Comparison of ENCODE assay signal across 2 cellular contexts in the genomic region with DNA sequence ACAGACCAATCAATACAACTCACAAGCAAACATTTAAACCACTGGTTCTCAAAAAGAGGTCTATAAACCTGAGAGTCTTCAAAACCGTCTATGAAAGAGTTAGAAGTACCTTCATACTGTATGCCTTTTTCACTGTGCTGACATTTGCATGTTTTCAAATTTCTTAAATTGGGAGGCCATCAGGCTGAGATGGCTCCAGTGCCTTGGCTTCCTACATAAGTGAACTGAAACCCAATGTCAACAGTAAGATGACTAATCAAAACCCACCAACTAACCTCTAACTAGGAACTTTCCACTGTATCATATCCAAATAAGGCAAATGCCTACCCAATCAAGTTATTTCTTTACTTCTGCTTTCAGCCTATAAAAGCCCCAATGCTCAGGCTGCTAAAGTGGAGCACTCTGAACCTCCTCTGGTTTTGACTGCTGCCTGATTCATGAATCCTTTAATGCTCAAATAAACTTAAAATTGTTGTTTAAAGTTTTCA.
TF ChIP-seq lines count a peak whose summit lies in the region.

No MANE protein-coding gene starts in this region.

TF ChIP-seq in WTC11, 78 proteins besides CTCF, POLR2A, EP300 and RAD21 (continued from another document):
- no peak for TF ChIP-seq ZNF263 (CRISPR knock-in tag; IDR thresholded peaks at IDR 0.05; ENCODE audit: low read depth)
- TF ChIP-seq FOXK1 (CRISPR knock-in tag; IDR thresholded peaks at IDR 0.05), result no peak
- TF ChIP-seq, protein P1, sequence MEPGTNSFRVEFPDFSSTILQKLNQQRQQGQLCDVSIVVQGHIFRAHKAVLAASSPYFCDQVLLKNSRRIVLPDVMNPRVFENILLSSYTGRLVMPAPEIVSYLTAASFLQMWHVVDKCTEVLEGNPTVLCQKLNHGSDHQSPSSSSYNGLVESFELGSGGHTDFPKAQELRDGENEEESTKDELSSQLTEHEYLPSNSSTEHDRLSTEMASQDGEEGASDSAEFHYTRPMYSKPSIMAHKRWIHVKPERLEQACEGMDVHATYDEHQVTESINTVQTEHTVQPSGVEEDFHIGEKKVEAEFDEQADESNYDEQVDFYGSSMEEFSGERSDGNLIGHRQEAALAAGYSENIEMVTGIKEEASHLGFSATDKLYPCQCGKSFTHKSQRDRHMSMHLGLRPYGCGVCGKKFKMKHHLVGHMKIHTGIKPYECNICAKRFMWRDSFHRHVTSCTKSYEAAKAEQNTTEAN (CRISPR knock-in tag; IDR thresholded peaks at IDR 0.05), result no peak
- TF ChIP-seq, protein P2, sequence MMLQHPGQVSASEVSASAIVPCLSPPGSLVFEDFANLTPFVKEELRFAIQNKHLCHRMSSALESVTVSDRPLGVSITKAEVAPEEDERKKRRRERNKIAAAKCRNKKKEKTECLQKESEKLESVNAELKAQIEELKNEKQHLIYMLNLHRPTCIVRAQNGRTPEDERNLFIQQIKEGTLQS (CRISPR knock-in tag; conservative IDR thresholded peaks at IDR 0.05), result no peak
- TF ChIP-seq ZNF121 (CRISPR knock-in tag; IDR thresholded peaks at IDR 0.05), result no peak

TF ChIP-seq in SK-N-SH, 30 proteins besides CTCF, POLR2A, EP300 and RAD21 (continued from another document):
- TF ChIP-seq, protein P3, sequence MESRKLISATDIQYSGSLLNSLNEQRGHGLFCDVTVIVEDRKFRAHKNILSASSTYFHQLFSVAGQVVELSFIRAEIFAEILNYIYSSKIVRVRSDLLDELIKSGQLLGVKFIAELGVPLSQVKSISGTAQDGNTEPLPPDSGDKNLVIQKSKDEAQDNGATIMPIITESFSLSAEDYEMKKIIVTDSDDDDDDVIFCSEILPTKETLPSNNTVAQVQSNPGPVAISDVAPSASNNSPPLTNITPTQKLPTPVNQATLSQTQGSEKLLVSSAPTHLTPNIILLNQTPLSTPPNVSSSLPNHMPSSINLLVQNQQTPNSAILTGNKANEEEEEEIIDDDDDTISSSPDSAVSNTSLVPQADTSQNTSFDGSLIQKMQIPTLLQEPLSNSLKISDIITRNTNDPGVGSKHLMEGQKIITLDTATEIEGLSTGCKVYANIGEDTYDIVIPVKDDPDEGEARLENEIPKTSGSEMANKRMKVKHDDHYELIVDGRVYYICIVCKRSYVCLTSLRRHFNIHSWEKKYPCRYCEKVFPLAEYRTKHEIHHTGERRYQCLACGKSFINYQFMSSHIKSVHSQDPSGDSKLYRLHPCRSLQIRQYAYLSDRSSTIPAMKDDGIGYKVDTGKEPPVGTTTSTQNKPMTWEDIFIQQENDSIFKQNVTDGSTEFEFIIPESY (IDR thresholded peaks at IDR 0.05; ENCODE audit: borderline replicate concordance, low read depth), result no peak
- TF ChIP-seq MXI1 (IDR thresholded peaks at IDR 0.05; ENCODE audit: low read depth, low read length), result no peak
- no peak for TF ChIP-seq MEF2A (IDR thresholded peaks at IDR 0.05; ENCODE audit: borderline replicate concordance, low read depth)
- TF ChIP-seq, protein P4, sequence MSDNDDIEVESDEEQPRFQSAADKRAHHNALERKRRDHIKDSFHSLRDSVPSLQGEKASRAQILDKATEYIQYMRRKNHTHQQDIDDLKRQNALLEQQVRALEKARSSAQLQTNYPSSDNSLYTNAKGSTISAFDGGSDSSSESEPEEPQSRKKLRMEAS (IDR thresholded peaks at IDR 0.05; ENCODE audit: low read depth), result no peak
- TF ChIP-seq, protein P5, sequence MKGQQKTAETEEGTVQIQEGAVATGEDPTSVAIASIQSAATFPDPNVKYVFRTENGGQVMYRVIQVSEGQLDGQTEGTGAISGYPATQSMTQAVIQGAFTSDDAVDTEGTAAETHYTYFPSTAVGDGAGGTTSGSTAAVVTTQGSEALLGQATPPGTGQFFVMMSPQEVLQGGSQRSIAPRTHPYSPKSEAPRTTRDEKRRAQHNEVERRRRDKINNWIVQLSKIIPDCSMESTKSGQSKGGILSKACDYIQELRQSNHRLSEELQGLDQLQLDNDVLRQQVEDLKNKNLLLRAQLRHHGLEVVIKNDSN (IDR thresholded peaks at IDR 0.05; ENCODE audit: borderline replicate concordance, low read depth), result no peak
- TF ChIP-seq EZH2phosphoT487 (IDR thresholded peaks at IDR 0.05; ENCODE audit: borderline replicate concordance, low read depth), result no peak
- TF ChIP-seq JUND (IDR thresholded peaks at IDR 0.05), result no peak
- TF ChIP-seq ELF1 (IDR thresholded peaks at IDR 0.05), result no peak
- TF ChIP-seq, protein P6, sequence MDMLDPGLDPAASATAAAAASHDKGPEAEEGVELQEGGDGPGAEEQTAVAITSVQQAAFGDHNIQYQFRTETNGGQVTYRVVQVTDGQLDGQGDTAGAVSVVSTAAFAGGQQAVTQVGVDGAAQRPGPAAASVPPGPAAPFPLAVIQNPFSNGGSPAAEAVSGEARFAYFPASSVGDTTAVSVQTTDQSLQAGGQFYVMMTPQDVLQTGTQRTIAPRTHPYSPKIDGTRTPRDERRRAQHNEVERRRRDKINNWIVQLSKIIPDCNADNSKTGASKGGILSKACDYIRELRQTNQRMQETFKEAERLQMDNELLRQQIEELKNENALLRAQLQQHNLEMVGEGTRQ (IDR thresholded peaks at IDR 0.05; ENCODE audit: borderline replicate concordance, low read depth, low read length), result no peak
- TF ChIP-seq FOSL2 (IDR thresholded peaks at IDR 0.05; ENCODE audit: borderline replicate concordance, low read depth), result no peak
- no peak for TF ChIP-seq POLR2AphosphoS5 (IDR thresholded peaks at IDR 0.05; ENCODE audit: low read depth, low read length)
TF ChIP-seq in SK-N-SH: peak in this region for 0.
